In genomic region chr15:82663186-82663600, GRCh38 we compare ENCODE assay signal across 8 cellular contexts. TPM values are rescaled to one million over a fixed set of nuclear protein-coding genes. Genes with fewer than 3 reads are reported as not detected.
DNase-seq lines count a peak whose midpoint lies in the region; ATAC-seq, FAIRE-seq and TF ChIP-seq lines count a peak whose summit lies in the region.

No MANE protein-coding gene starts in this region.

- H3K27me3 Mint-ChIP-seq in activated CD4-positive, alpha-beta T cell treated with anti-CD3 and anti-CD28 coated beads, Interleukin-2, amount 10 ng/mL, durations not matched to agents 24 days and 14 days, result no peaks in the 10 kb centered on the region

- H3K4me3 ChIP-seq in fibroblast of the aortic adventitia (ENCODE audit: low read depth, low read length), result no peak overlapping the region

- no peaks in the 10 kb centered on the region for H3K36me3 Mint-ChIP-seq in activated CD4-positive, alpha-beta T cell treated with anti-CD3 and anti-CD28 coated beads, Interleukin-2, amount 10 ng/mL, durations not matched to agents 24 days and 14 days (ENCODE audit: low read depth)

- TF ChIP-seq CTCF in fibroblast of the aortic adventitia (IDR thresholded peaks at IDR 0.05; ENCODE audit: insufficient read depth, low read length), result no peak

- no peaks in the 10 kb centered on the region for H3K9me3 Mint-ChIP-seq in activated CD4-positive, alpha-beta T cell treated with anti-CD3 and anti-CD28 coated beads, Interleukin-2, amount 10 ng/mL, durations not matched to agents 24 days and 14 days

- intact Hi-C loops in activated CD4-positive, alpha-beta T cell treated with anti-CD3 and anti-CD28 coated beads, Interleukin-2, amount 10 ng/mL, durations not matched to agents 24 days and 14 days (cut with micrococcal nuclease), result no loop called here

- no peak overlapping the region for H3K4me3 Mint-ChIP-seq in activated CD4-positive, alpha-beta T cell treated with anti-CD3 and anti-CD28 coated beads, Interleukin-2, amount 10 ng/mL, durations not matched to agents 24 days and 14 days

- ATAC-seq in HG03196 (IDR thresholded peaks at IDR 0.05; ENCODE audit: unreplicated experiment) (no peak), GM18520 (IDR thresholded peaks at IDR 0.05; ENCODE audit: unreplicated experiment) (no peak)

- no peaks in the 10 kb centered on the region for H3K4me1 Mint-ChIP-seq in activated CD4-positive, alpha-beta T cell treated with anti-CD3 and anti-CD28 coated beads, Interleukin-2, amount 10 ng/mL, durations not matched to agents 24 days and 14 days

- no peak for FAIRE-seq in HTR-8/SVneo (lab: Jason Lieb, UNC)

- DNase-seq in AG20443 (ENCODE audit: low spot score) (peak; percentile 73), HTR-8/SVneo (ENCODE audit: insufficient read length, low spot score) (peak; percentile 58), fibroblast of the aortic adventitia (ENCODE audit: low read depth) (peak; percentile 53), SKM-1 (lab: John Stamatoyannopoulos, UW; ENCODE audit: unreplicated experiment) (no peak)
- peak; percentile 88 for DNase-seq in activated CD4-positive, alpha-beta T cell treated with anti-CD3 and anti-CD28 coated beads, Interleukin-2, amount 10 ng/mL, durations not matched to agents 24 days and 14 days
- DNase-seq in stimulated activated CD4-positive, alpha-beta T cell treated with anti-CD3 and anti-CD28 coated beads, Interleukin-2, amount 100 ng/mL, for 48 hours, result peak; percentile 44 to 49

- H3K27ac Mint-ChIP-seq in activated CD4-positive, alpha-beta T cell treated with anti-CD3 and anti-CD28 coated beads, Interleukin-2, amount 10 ng/mL, durations not matched to agents 24 days and 14 days, result no peak overlapping the region

RNA-seq across cellular contexts. Expression of gene CPEB1, which starts 16.0 kb away (rescaled TPM):
- total RNA-seq in activated CD4-positive, alpha-beta T cell treated with anti-CD3 and anti-CD28 coated beads, Interleukin-2, amount 10 ng/mL, durations not matched to agents 24 days and 14 days, result 0.12 TPM in 1 of 2 replicates, not detected in the other
- total RNA-seq in fibroblast of the aortic adventitia (ENCODE audit: low replicate concordance), result 25.5 and 40.9 TPM in 2 replicates

RNA-seq across cellular contexts. Expression of gene AP3B2, which starts 46.5 kb away (rescaled TPM):
- total RNA-seq in activated CD4-positive, alpha-beta T cell treated with anti-CD3 and anti-CD28 coated beads, Interleukin-2, amount 10 ng/mL, durations not matched to agents 24 days and 14 days, result not detected in 2 replicates
- total RNA-seq in fibroblast of the aortic adventitia (ENCODE audit: low replicate concordance), result 1.8 and 5.8 TPM in 2 replicates

Comparison
In these comparisons a context has a peak if more than half of its experiments do, and no peak if none do; other contexts are left out.
1. RNA of gene CPEB1, which starts 16.0 kb away (total RNA-seq): 25.5 to 40.9 TPM in fibroblast of the aortic adventitia; 0.12 TPM in activated CD4-positive, alpha-beta T cell treated with anti-CD3 and anti-CD28 coated beads, Interleukin-2, amount 10 ng/mL, durations not matched to agents 24 days and 14 days; every median in the first group is over 10 times any median in the second.